22 cellular contexts compared by ENCODE assay signal in the genomic region with DNA sequence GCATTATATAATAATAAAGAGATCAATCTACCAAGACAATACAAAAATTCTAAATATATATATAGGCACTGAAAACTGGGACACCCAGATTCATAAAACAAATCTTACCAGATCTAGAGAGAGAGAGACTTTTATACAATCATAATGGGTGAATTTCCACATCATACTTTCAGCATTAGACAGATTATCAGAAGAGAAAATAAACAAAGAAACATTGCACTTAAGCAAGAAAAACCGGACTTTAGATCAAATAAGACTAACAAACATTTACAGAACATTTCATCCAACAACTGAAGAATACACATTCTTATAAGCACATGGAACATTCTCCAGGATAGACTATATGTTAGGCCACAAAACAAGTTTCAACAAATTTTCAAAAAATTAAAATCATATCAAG.
"Had no signal": no experiment of that assay in that cellular context is flagged by ENCODE, and none has a peak within 500 bp of the region (broad histone marks: within the 10 kb centered on the region; RNA-seq: fewer than 3 reads in every experiment).

No MANE protein-coding gene starts in this region.

- H3K36me3 ChIP-seq: esophagus squamous epithelium, stomach, upper lobe of left lung had no signal

- H3K27ac Mint-ChIP-seq: activated CD8-positive, alpha-beta T cell treated with anti-CD3 and anti-CD28 coated beads, Interleukin-2, amount 10 ng/mL, durations not matched to agents 7 days and 5 days; activated naive CD8-positive, alpha-beta T cell; activated T-cell treated with anti-CD3 and anti-CD28 coated beads, Interleukin-2, amount 50 U/mL, for 72 hours; brain; WTC11 had no signal

- H3K27ac ChIP-seq: esophagus squamous epithelium, stomach, testis, upper lobe of left lung had no signal

- H3K27me3 Mint-ChIP-seq: activated naive CD8-positive, alpha-beta T cell; central memory CD8-positive, alpha-beta T cell had no signal

- DNase-seq: activated CD4-positive, alpha-beta T cell treated with anti-CD3 and anti-CD28 coated beads for 48 hours; activated CD8-positive, alpha-beta memory T cell treated with anti-CD3 and anti-CD28 coated beads, Interleukin-2, amount 50 U/mL, for 48 hours; activated CD8-positive, alpha-beta T cell treated with anti-CD3 and anti-CD28 coated beads, Interleukin-2, amount 10 ng/mL, durations not matched to agents 7 days and 5 days; activated gamma-delta T cell treated with Interleukin-2 at 50 U/mL for 16 hours; activated T-cell treated with anti-CD3 and anti-CD28 coated beads, Interleukin-2, amount 50 U/mL, for 72 hours; amygdala; cortex of kidney; effector CD4-positive, alpha-beta T cell; esophagus squamous epithelium; foreskin melanocyte; midbrain; stimulated activated CD4-positive, alpha-beta T cell treated with anti-CD3 and anti-CD28 coated beads, Interleukin-2, amount 100 ng/mL, for 24 hours; stomach; T-helper 2 cell; testis; upper lobe of left lung had no signal

- ATAC-seq: activated CD8-positive, alpha-beta T cell treated with anti-CD3 and anti-CD28 coated beads, Interleukin-2, amount 10 ng/mL, durations not matched to agents 7 days and 5 days; activated T-cell treated with anti-CD3 and anti-CD28 coated beads, Interleukin-2, amount 50 U/mL, for 72 hours; WTC11 had no signal

- H3K4me3 ChIP-seq: esophagus squamous epithelium, lung, stomach, testis, upper lobe of left lung had no signal

- H3K4me3 Mint-ChIP-seq: activated CD8-positive, alpha-beta T cell treated with anti-CD3 and anti-CD28 coated beads, Interleukin-2, amount 10 ng/mL, durations not matched to agents 7 days and 5 days; activated naive CD8-positive, alpha-beta T cell; activated T-cell treated with anti-CD3 and anti-CD28 coated beads, Interleukin-2, amount 50 U/mL, for 72 hours; brain; central memory CD8-positive, alpha-beta T cell; neural crest cell; WTC11 had no signal

- H3K9me3 ChIP-seq: testis had no signal

- H3K27me3 ChIP-seq: esophagus squamous epithelium, stomach, testis, upper lobe of left lung had no signal

- H3K4me1 ChIP-seq: testis, upper lobe of left lung had no signal

- H3K4me1 Mint-ChIP-seq: brain; central memory CD8-positive, alpha-beta T cell; neural crest cell; WTC11 had no signal
